In the genomic region with DNA sequence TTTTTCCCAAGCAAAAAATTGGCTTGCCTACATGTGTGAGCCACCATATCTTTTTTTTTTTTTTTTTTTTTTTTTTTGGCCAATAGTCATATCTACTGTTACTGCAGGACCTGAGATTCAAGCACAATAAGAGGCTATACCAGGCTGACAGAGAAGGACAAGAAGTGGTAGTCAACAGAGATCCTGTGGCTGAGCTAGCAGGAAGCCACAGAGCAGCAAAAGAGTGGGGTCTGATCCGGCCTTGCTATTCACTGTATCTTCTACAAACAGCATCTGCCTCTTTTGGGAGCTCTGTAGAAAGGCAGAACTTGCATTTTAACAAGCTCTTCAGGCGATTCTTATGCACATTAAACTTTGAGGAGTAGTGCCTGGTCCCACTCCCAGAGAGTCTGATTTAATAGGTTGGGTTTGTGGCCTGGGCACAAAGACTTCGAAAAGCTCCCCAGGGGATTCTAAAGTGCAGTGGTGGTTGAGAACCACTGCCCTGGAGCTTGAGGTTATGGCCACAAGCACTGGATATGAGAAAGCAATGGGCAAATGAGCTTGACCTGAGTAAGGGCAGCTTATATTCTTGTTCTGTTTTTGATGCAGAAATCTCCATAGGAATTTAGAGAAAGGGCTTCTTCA, we compare ENCODE assay signal across 1 cellular context.
TF ChIP-seq lines count a peak whose summit lies in the region.

No MANE protein-coding gene starts in this region.

TF ChIP-seq in HepG2, 621 proteins besides CTCF, POLR2A, EP300 and RAD21 (continued from another document):
- TF ChIP-seq, protein P1, sequence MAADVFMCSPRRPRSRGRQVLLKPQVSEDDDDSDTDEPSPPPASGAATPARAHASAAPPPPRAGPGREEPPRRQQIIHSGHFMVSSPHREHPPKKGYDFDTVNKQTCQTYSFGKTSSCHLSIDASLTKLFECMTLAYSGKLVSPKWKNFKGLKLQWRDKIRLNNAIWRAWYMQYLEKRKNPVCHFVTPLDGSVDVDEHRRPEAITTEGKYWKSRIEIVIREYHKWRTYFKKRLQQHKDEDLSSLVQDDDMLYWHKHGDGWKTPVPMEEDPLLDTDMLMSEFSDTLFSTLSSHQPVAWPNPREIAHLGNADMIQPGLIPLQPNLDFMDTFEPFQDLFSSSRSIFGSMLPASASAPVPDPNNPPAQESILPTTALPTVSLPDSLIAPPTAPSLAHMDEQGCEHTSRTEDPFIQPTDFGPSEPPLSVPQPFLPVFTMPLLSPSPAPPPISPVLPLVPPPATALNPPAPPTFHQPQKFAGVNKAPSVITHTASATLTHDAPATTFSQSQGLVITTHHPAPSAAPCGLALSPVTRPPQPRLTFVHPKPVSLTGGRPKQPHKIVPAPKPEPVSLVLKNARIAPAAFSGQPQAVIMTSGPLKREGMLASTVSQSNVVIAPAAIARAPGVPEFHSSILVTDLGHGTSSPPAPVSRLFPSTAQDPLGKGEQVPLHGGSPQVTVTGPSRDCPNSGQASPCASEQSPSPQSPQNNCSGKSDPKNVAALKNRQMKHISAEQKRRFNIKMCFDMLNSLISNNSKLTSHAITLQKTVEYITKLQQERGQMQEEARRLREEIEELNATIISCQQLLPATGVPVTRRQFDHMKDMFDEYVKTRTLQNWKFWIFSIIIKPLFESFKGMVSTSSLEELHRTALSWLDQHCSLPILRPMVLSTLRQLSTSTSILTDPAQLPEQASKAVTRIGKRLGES (CRISPR knock-in tag; IDR thresholded peaks at IDR 0.05; ENCODE audit: borderline replicate concordance), result no peak
- TF ChIP-seq XRCC5 (optimal IDR thresholded peaks at IDR 0.05; ENCODE audit: low read length) (no peak), EEA1 (CRISPR knock-in tag; IDR thresholded peaks at IDR 0.05; ENCODE audit: borderline replicate concordance) (no peak), ARID2 (CRISPR knock-in tag; IDR thresholded peaks at IDR 0.05; ENCODE audit: borderline replicate concordance) (no peak)
